Comparison of ENCODE assay signal across 9 cellular contexts in genomic region chr17:78780335-78780734, GRCh38. TPM values are rescaled to one million over a fixed set of nuclear protein-coding genes. Genes with fewer than 3 reads are reported as not detected.
DNase-seq lines count a peak whose midpoint lies in the region; ATAC-seq, FAIRE-seq and TF ChIP-seq lines count a peak whose summit lies in the region.
"Had no signal": no experiment of that assay in that cellular context is flagged by ENCODE, and none has a peak within 500 bp of the region (broad histone marks: within the 10 kb centered on the region; RNA-seq: fewer than 3 reads in every experiment).

No MANE protein-coding gene starts in this region.

- FAIRE-seq in RCC 7860 (lab: Jason Lieb, UNC) = no peak

- no peaks in the 10 kb centered on the region for H3K27me3 ChIP-seq in left lung
- H3K27me3 ChIP-seq: cardiac muscle cell had no signal

- no peaks in the 10 kb centered on the region for H3K27me3 Mint-ChIP-seq in activated CD4-positive, alpha-beta T cell treated with anti-CD3 and anti-CD28 coated beads, Interleukin-2, amount 10 ng/mL, durations not matched to agents 7 days and 5 days
- no peaks in the 10 kb centered on the region for H3K27me3 Mint-ChIP-seq in activated CD4-positive, alpha-beta memory T cell treated with anti-CD3 and anti-CD28 coated beads, Interleukin-2, amount 10 ng/mL, durations not matched to agents 7 days and 5 days

- H3K9me3 ChIP-seq in left lung = no peaks in the 10 kb centered on the region

- peak; percentile 43 for DNase-seq in activated CD4-positive, alpha-beta T cell treated with anti-CD3 and anti-CD28 coated beads, Interleukin-2, amount 10 ng/mL, durations not matched to agents 7 days and 5 days
- DNase-seq in activated CD4-positive, alpha-beta T cell treated with anti-CD3 and anti-CD28 coated beads, Interleukin-2, amount 50 U/mL, for 1 hour = no peak
- DNase-seq in activated CD4-positive, alpha-beta memory T cell treated with anti-CD3 and anti-CD28 coated beads, Interleukin-2, amount 10 ng/mL, durations not matched to agents 7 days and 5 days = no peak
- no peak for DNase-seq in left lung
- peak; percentile 4 for DNase-seq in superior temporal gyrus (ENCODE audit: extremely low spot score)
- no peak for DNase-seq in RCC 7860 (ENCODE audit: low spot score)

- H3K4me1 Mint-ChIP-seq in activated CD4-positive, alpha-beta T cell treated with anti-CD3 and anti-CD28 coated beads, Interleukin-2, amount 10 ng/mL, durations not matched to agents 7 days and 5 days = peaks cover 51% of the 10 kb centered on the region
- peaks cover 49% of the 10 kb centered on the region for H3K4me1 Mint-ChIP-seq in activated CD4-positive, alpha-beta memory T cell treated with anti-CD3 and anti-CD28 coated beads, Interleukin-2, amount 10 ng/mL, durations not matched to agents 7 days and 5 days

- POLR2A ChIA-PET in activated CD4-positive, alpha-beta T cell treated with anti-CD3 and anti-CD28 coated beads, Interleukin-2, amount 10 ng/mL, durations not matched to agents 7 days and 5 days (lab: Charles Lee) = interaction anchor here (1.0 kb wide), 2 partner anchors 9 to 60 kb away, joined by 3 read pairs; partner anchors contain the start of gene USP36
- POLR2A ChIA-PET in activated CD4-positive, alpha-beta memory T cell treated with anti-CD3 and anti-CD28 coated beads, Interleukin-2, amount 10 ng/mL, durations not matched to agents 7 days and 5 days (lab: Charles Lee) = interaction anchor here (0.8 to 29.2 kb wide), 23 partner anchors 9 to 436 kb away, joined by 3 to 861 read pairs (median 5); partner anchors contain the start of gene USP36

- CTCF ChIA-PET in activated CD4-positive, alpha-beta T cell treated with anti-CD3 and anti-CD28 coated beads, Interleukin-2, amount 10 ng/mL, durations not matched to agents 7 days and 5 days (lab: Charles Lee) = interaction anchor here (0.7 to 1.3 kb wide), 7 partner anchors 9 to 206 kb away, joined by 3 to 7 read pairs (median 4); no protein-coding TSS in a partner anchor
- CTCF ChIA-PET in activated CD4-positive, alpha-beta memory T cell treated with anti-CD3 and anti-CD28 coated beads, Interleukin-2, amount 10 ng/mL, durations not matched to agents 7 days and 5 days (lab: Charles Lee) = interaction anchor here (1.0 to 2.4 kb wide), 11 partner anchors 11 to 72 kb away, joined by 3 to 10 read pairs (median 4); no protein-coding TSS in a partner anchor

- H3K36me3 Mint-ChIP-seq in activated CD4-positive, alpha-beta T cell treated with anti-CD3 and anti-CD28 coated beads, Interleukin-2, amount 10 ng/mL, durations not matched to agents 7 days and 5 days (ENCODE audit: low read depth) = peaks cover 28% of the 10 kb centered on the region
- peaks cover 44% of the 10 kb centered on the region for H3K36me3 Mint-ChIP-seq in activated CD4-positive, alpha-beta memory T cell treated with anti-CD3 and anti-CD28 coated beads, Interleukin-2, amount 10 ng/mL, durations not matched to agents 7 days and 5 days (ENCODE audit: low read depth)

- no peaks in the 10 kb centered on the region for H3K36me3 ChIP-seq in left lung
- H3K36me3 ChIP-seq: cardiac muscle cell had no signal

- intact Hi-C loops in left lung (cut with DNase I) = no loop called here

- H3K4me1 ChIP-seq in left lung = peaks cover 14 to 76% of the 10 kb centered on the region in 2 donors

- H3K4me3 Mint-ChIP-seq in activated CD4-positive, alpha-beta T cell treated with anti-CD3 and anti-CD28 coated beads, Interleukin-2, amount 10 ng/mL, durations not matched to agents 7 days and 5 days = peak overlapping the region; percentile 79
- peak overlapping the region; percentile 85 for H3K4me3 Mint-ChIP-seq in activated CD4-positive, alpha-beta memory T cell treated with anti-CD3 and anti-CD28 coated beads, Interleukin-2, amount 10 ng/mL, durations not matched to agents 7 days and 5 days

- peak overlapping the region; percentile 94 for H3K27ac ChIP-seq in left lung
- H3K27ac ChIP-seq: cardiac muscle cell had no signal

- H3K4me3 ChIP-seq in left lung = peak overlapping the region in 1 of 2 donors; percentile 86

- H3K9me3 Mint-ChIP-seq in activated CD4-positive, alpha-beta T cell treated with anti-CD3 and anti-CD28 coated beads, Interleukin-2, amount 10 ng/mL, durations not matched to agents 7 days and 5 days = no peaks in the 10 kb centered on the region
- H3K9me3 Mint-ChIP-seq in activated CD4-positive, alpha-beta memory T cell treated with anti-CD3 and anti-CD28 coated beads, Interleukin-2, amount 10 ng/mL, durations not matched to agents 7 days and 5 days = no peaks in the 10 kb centered on the region

- H3K27ac Mint-ChIP-seq in activated CD4-positive, alpha-beta T cell treated with anti-CD3 and anti-CD28 coated beads, Interleukin-2, amount 10 ng/mL, durations not matched to agents 7 days and 5 days = peak overlapping the region; percentile 95
- H3K27ac Mint-ChIP-seq in activated CD4-positive, alpha-beta memory T cell treated with anti-CD3 and anti-CD28 coated beads, Interleukin-2, amount 10 ng/mL, durations not matched to agents 7 days and 5 days = peak overlapping the region; percentile 98

- ATAC-seq in left lung = peak; percentile 22
- ATAC-seq in GM19467 (IDR thresholded peaks at IDR 0.05; ENCODE audit: unreplicated experiment) = no peak
- ATAC-seq in HG03097 (IDR thresholded peaks at IDR 0.05; ENCODE audit: low FRiP score, unreplicated experiment) = no peak

- no peak for TF ChIP-seq CTCF in left lung (IDR thresholded peaks at IDR 0.05)

RNA-seq across cellular contexts. Expression of gene CYTH1, which starts 1.7 kb away (rescaled TPM):
- total RNA-seq in activated CD4-positive, alpha-beta T cell treated with anti-CD3 and anti-CD28 coated beads, Interleukin-2, amount 10 ng/mL, durations not matched to agents 7 days and 5 days = 100 to 1,000 TPM; 244 to 251 TPM
- 100 to 1,000 TPM; 288 to 309 TPM for total RNA-seq in activated CD4-positive, alpha-beta memory T cell treated with anti-CD3 and anti-CD28 coated beads, Interleukin-2, amount 10 ng/mL, durations not matched to agents 7 days and 5 days
- total RNA-seq in left lung = 10 to 100 TPM; 65.1 to 96.1 TPM

Comparison
In these comparisons a context has a peak if more than half of its experiments do, and no peak if none do; other contexts are left out.
1. DNase-seq: peak in activated CD4-positive, alpha-beta T cell treated with anti-CD3 and anti-CD28 coated beads, Interleukin-2, amount 10 ng/mL, durations not matched to agents 7 days and 5 days (single experiment) and superior temporal gyrus (single experiment); none in activated CD4-positive, alpha-beta T cell treated with anti-CD3 and anti-CD28 coated beads, Interleukin-2, amount 50 U/mL, for 1 hour (single experiment), activated CD4-positive, alpha-beta memory T cell treated with anti-CD3 and anti-CD28 coated beads, Interleukin-2, amount 10 ng/mL, durations not matched to agents 7 days and 5 days (single experiment), left lung (0 of 2) and RCC 7860 (single experiment).